Comparison of ENCODE assay signal across 8 cellular contexts in the genomic region with DNA sequence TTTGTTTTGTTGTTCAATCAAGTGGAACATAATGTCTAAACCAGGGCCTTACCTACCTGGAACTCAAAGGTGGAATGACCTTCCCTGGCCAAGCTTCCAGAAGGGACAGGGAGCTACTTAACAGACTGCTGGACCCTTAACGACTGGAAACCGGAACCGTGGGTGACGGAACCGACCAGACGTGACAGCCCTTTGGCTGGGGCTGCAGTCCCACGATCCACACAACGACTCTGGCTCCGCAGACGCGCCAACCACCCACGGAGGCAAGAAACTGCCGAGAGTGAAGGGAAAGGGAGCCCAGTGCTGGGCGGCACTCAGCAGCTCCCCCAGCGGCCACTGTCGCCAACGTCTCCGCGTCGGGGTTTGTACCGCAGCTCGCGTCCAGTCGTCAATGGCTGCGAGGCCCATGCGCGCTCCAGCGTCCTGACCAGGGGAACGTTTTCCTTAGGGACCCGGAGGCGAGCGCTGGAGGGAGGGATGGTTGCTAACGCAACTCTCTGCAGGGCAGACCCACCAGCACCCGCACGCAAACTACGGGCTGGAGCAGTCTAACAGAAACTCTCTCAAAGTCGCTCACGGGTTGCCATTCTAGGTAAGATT. TPM values are rescaled to one million over a fixed set of nuclear protein-coding genes. Genes with fewer than 3 reads are reported as not detected.
DNase-seq lines count a peak whose midpoint lies in the region; ATAC-seq and TF ChIP-seq lines count a peak whose summit lies in the region.

No MANE protein-coding gene starts in this region.

- peak overlapping the region; percentile 19 to 26 for H3K4me3 ChIP-seq in neutrophil (ENCODE audit: low read depth in 1 of 2, low read length in 1 of 2)
- H3K4me3 ChIP-seq in suprapubic skin, result peak overlapping the region; percentile 29

- H3K36me3 ChIP-seq in neutrophil (no peaks in the 10 kb centered on the region), suprapubic skin (no peaks in the 10 kb centered on the region)

- no peak for TF ChIP-seq EP300 in suprapubic skin (IDR thresholded peaks at IDR 0.05)

- H3K9me3 ChIP-seq in neutrophil (no peaks in the 10 kb centered on the region), suprapubic skin (no peaks in the 10 kb centered on the region)

- H3K27ac ChIP-seq in foreskin keratinocyte (peak overlapping the region; percentile 70), neutrophil (peak overlapping the region; percentile 59), suprapubic skin (no peak overlapping the region)

- peak; percentile 26 for ATAC-seq in foreskin keratinocyte
- ATAC-seq in GM21528 (IDR thresholded peaks at IDR 0.05; ENCODE audit: low FRiP score, unreplicated experiment), result no peak
- no peak for ATAC-seq in GM19463 (IDR thresholded peaks at IDR 0.05; ENCODE audit: unreplicated experiment)

- 36% methylated on average over 36 of the region's 38 CpGs for WGBS in suprapubic skin

- DNase-seq in HuH-7 (ENCODE audit: low spot score) (peak; percentile 63), foreskin keratinocyte (no peak), suprapubic skin (ENCODE audit: low spot score in 2 of 2) (peak; percentile 80 to 89), NCI-H82 (lab: John Stamatoyannopoulos, UW) (no peak)
- DNase-seq in activated effector memory CD4-positive, alpha-beta T cell treated with anti-CD3 and anti-CD28 coated beads, Interleukin-2, amount 50 U/mL, for 16 hours, result peak; percentile 91

- H3K4me1 ChIP-seq in foreskin keratinocyte (peaks cover 9% of the 10 kb centered on the region), neutrophil (ENCODE audit: control insufficient read depth in 1 of 2, insufficient read depth in 1 of 2, low read depth in 1 of 2, low read length in 1 of 2) (peaks cover 22% of the 10 kb centered on the region in 2 experiments), suprapubic skin (peaks cover 18% of the 10 kb centered on the region)

- TF ChIP-seq POLR2A in suprapubic skin (IDR thresholded peaks at IDR 0.05), result no peak

- H3K27me3 ChIP-seq in foreskin keratinocyte (no peaks in the 10 kb centered on the region), neutrophil (no peaks in the 10 kb centered on the region), suprapubic skin (peaks cover 1% of the 10 kb centered on the region)

- peak; percentile 57 for TF ChIP-seq CTCF in foreskin keratinocyte (conservative IDR thresholded peaks at IDR 0.05)
- TF ChIP-seq CTCF in neutrophil (IDR thresholded peaks at IDR 0.05), result peak; percentile 88
- TF ChIP-seq CTCF in suprapubic skin (IDR thresholded peaks at IDR 0.05), result peak; percentile 23 to 75

RNA-seq across cellular contexts. Expression of a gene that starts 5.5 kb away (rescaled TPM):
- 71.9 and 89.9 TPM in 2 replicates for total RNA-seq in foreskin keratinocyte
- polyA plus RNA-seq in foreskin keratinocyte, result 77.1 and 90.6 TPM in 2 replicates
- total RNA-seq in suprapubic skin, result 10 to 100 TPM; 42.8 to 65.7 (median 55.1) TPM

RNA-seq across cellular contexts. Expression of a gene that starts 6.9 kb away (rescaled TPM):
- total RNA-seq in foreskin keratinocyte (not detected in 2 replicates), suprapubic skin (under 1 TPM in 1 of 4 donors, not detected in 3; 0.89 TPM)
- 0.02 TPM in 1 of 2 replicates, not detected in the other for polyA plus RNA-seq in foreskin keratinocyte

RNA-seq across cellular contexts. Expression of a gene that starts 21.3 kb away (rescaled TPM):
- total RNA-seq in foreskin keratinocyte (171 and 172 TPM in 2 replicates), suprapubic skin (100 to 1,000 TPM in 3 of 4 donors, 10 to 100 TPM in 1; 98.4 to 180 (median 125) TPM)
- polyA plus RNA-seq in foreskin keratinocyte, result 154 and 167 TPM in 2 replicates

RNA-seq across cellular contexts. Expression of a gene that starts 27.0 kb away (rescaled TPM):
- total RNA-seq in foreskin keratinocyte, result 0.11 and 0.51 TPM in 2 replicates
- polyA plus RNA-seq in foreskin keratinocyte, result 0.06 and 0.24 TPM in 2 replicates
- total RNA-seq in suprapubic skin, result 1 to 10 TPM in 3 of 4 donors, not detected in 1; 1.1 to 6.8 (median 3.7) TPM

RNA-seq across cellular contexts. Expression of a gene that starts 31.0 kb away (rescaled TPM):
- total RNA-seq in foreskin keratinocyte, result 41.9 and 50.4 TPM in 2 replicates
- 51.7 and 54.6 TPM in 2 replicates for polyA plus RNA-seq in foreskin keratinocyte
- total RNA-seq in suprapubic skin, result 10 to 100 TPM; 23.3 to 35.2 (median 23.8) TPM

Comparison
In these comparisons a context has a peak if more than half of its experiments do, and no peak if none do; other contexts are left out.
1. DNase-seq: peak in HuH-7 (single experiment), activated effector memory CD4-positive, alpha-beta T cell treated with anti-CD3 and anti-CD28 coated beads, Interleukin-2, amount 50 U/mL, for 16 hours (single experiment) and suprapubic skin (2 of 2); none in foreskin keratinocyte (0 of 2) and NCI-H82 (single experiment).
2. Peak in every context shown above with its lines, with median percentiles within 50 percentile points of each other: CTCF ChIP-seq.